ENCODE assay signal across 20 cellular contexts in genomic region chr21:36766511-36766910, GRCh38.
"Had no signal": no experiment of that assay in that cellular context is flagged by ENCODE, and none has a peak within 500 bp of the region (broad histone marks: within the 10 kb centered on the region; RNA-seq: fewer than 3 reads in every experiment).

No MANE protein-coding gene starts in this region.

- ATAC-seq: foreskin keratinocyte, gastroesophageal sphincter, left lung, left ventricle myocardium superior, lower lobe of right lung had no signal

- H3K4me2 ChIP-seq: hepatocyte had no signal

- H2AFZ ChIP-seq: hepatocyte had no signal

- DNase-seq: dermis blood vessel endothelial cell; dorsolateral prefrontal cortex; effector CD4-positive, alpha-beta T cell; effector memory CD4-positive, alpha-beta T cell; foreskin keratinocyte; heart left ventricle; immature natural killer cell; islet precursor cell; kidney; kidney glomerular epithelial cell; left lung; left ventricle myocardium superior; lower lobe of right lung; mesendoderm; midbrain had no signal

- H3K27ac Mint-ChIP-seq: memory B cell had no signal

- H3K27me3 Mint-ChIP-seq: memory B cell had no signal

- H3K4me3 ChIP-seq: coronary artery, dorsolateral prefrontal cortex, esophagus muscularis mucosa, gastroesophageal sphincter, heart left ventricle, hepatocyte, left lung, lower lobe of right lung had no signal

- H3K36me3 ChIP-seq: heart left ventricle, left lung, lower lobe of right lung had no signal

- H3K27ac ChIP-seq: coronary artery, esophagus muscularis mucosa, foreskin keratinocyte, gastroesophageal sphincter, heart left ventricle, hepatocyte, left lung, lower lobe of right lung had no signal

- H3K27me3 ChIP-seq: dorsolateral prefrontal cortex, esophagus muscularis mucosa, foreskin keratinocyte, gastroesophageal sphincter, heart left ventricle, hepatocyte, left lung had no signal

- H3K9me3 ChIP-seq: esophagus muscularis mucosa, gastroesophageal sphincter, heart left ventricle, left lung, lower lobe of right lung had no signal

- H3K79me2 ChIP-seq: hepatocyte had no signal

- H3K4me1 ChIP-seq: gastroesophageal sphincter, left lung had no signal

- H3K9me3 Mint-ChIP-seq: immature natural killer cell, memory B cell had no signal

- H3K4me1 Mint-ChIP-seq: immature natural killer cell, memory B cell had no signal

- H3K4me3 Mint-ChIP-seq: immature natural killer cell, memory B cell had no signal
